In genomic region chr13:83332751-83333150, GRCh38 we compare ENCODE assay signal across 26 cellular contexts.
DNase-seq lines count a peak whose midpoint lies in the region; FAIRE-seq and TF ChIP-seq lines count a peak whose summit lies in the region.
"Had no signal": no experiment of that assay in that cellular context is flagged by ENCODE, and none has a peak within 500 bp of the region (broad histone marks: within the 10 kb centered on the region; RNA-seq: fewer than 3 reads in every experiment).

No MANE protein-coding gene starts in this region.

- H3K4me3 ChIP-seq in mammary epithelial cell (replicated peaks in 1 of 3; ENCODE audit: insufficient read depth in 1 of 3, low read depth in 2 of 3, low read length in 3 of 3) (no peak overlapping the region), kidney (ENCODE audit: low read length in 2 of 2) (no peak overlapping the region)
- H3K4me3 ChIP-seq: A549; BLaER1 treated with 17β-estradiol and CSF1 and Interleukin-3, amounts not matched to agents 10 nM and 100 nM; HAP-1 had no signal

- H3K4me3 Mint-ChIP-seq in MCF 10A (ENCODE audit: unreplicated experiment) = no peak overlapping the region
- no peak overlapping the region for H3K4me3 Mint-ChIP-seq in mesothelial cell of epicardium
- H3K4me3 Mint-ChIP-seq: CD14-positive monocyte; CD4-positive, alpha-beta T cell; CD8-positive, alpha-beta memory T cell; HFFc6 had no signal

- CTCF ChIA-PET in mammary epithelial cell (lab: Charles Lee; ENCODE audit: low non-redundant PET) = no interaction called here
- CTCF ChIA-PET in MCF 10A (lab: Yijun Ruan, JAX) = interaction anchor here (0.6 kb wide), 1 partner anchor 1240 kb away, joined by 3 read pairs; no protein-coding TSS in a partner anchor

- H3K4me1 Mint-ChIP-seq in MCF 10A (ENCODE audit: insufficient read depth, unreplicated experiment) = peaks cover 9% of the 10 kb centered on the region
- peaks cover 4% of the 10 kb centered on the region for H3K4me1 Mint-ChIP-seq in mesothelial cell of epicardium
- H3K4me1 Mint-ChIP-seq: CD14-positive monocyte; CD8-positive, alpha-beta memory T cell had no signal

- H3K4me2 ChIP-seq in mammary epithelial cell (ENCODE audit: insufficient read depth, low read depth, low read length) = peak overlapping the region; percentile 55
- H3K4me2 ChIP-seq: A549; BLaER1 treated with 17β-estradiol and CSF1 and Interleukin-3, amounts not matched to agents 10 nM and 100 nM had no signal

- H3K4me1 ChIP-seq in mammary epithelial cell (ENCODE audit: insufficient read depth, low read length) (peaks cover 8% of the 10 kb centered on the region), kidney (ENCODE audit: control insufficient read depth in 1 of 2, insufficient read depth in 1 of 2, low read depth in 1 of 2, low read length in 2 of 2) (no peaks in the 10 kb centered on the region)
- H3K4me1 ChIP-seq: A549; BE2C; BLaER1 treated with 17β-estradiol and CSF1 and Interleukin-3, amounts not matched to agents 10 nM and 100 nM; HAP-1 had no signal

- H3K36me3 Mint-ChIP-seq in MCF 10A (ENCODE audit: insufficient read depth, unreplicated experiment) = no peaks in the 10 kb centered on the region
- H3K36me3 Mint-ChIP-seq in mesothelial cell of epicardium = no peaks in the 10 kb centered on the region
- H3K36me3 Mint-ChIP-seq: CD14-positive monocyte; CD8-positive, alpha-beta memory T cell had no signal

- POLR2A ChIA-PET in MCF 10A (lab: Yijun Ruan, JAX) = interaction anchor here (0.6 kb wide), 1 partner anchor 167 kb away, joined by 3 read pairs; no protein-coding TSS in a partner anchor

- H3K36me3 ChIP-seq in mammary epithelial cell (ENCODE audit: insufficient read depth, low read length) (no peaks in the 10 kb centered on the region), kidney (ENCODE audit: control insufficient read depth in 1 of 2, insufficient read depth in 2 of 2, low read length in 2 of 2) (no peaks in the 10 kb centered on the region)
- H3K36me3 ChIP-seq: BE2C; BLaER1 treated with 17β-estradiol and CSF1 and Interleukin-3, amounts not matched to agents 10 nM and 100 nM; HAP-1 had no signal

- H4K20me1 ChIP-seq in mammary epithelial cell (ENCODE audit: insufficient read depth, low read length) = no peaks in the 10 kb centered on the region
- H4K20me1 ChIP-seq: BLaER1 treated with 17β-estradiol and CSF1 and Interleukin-3, amounts not matched to agents 10 nM and 100 nM had no signal

- TF ChIP-seq CTCF in mammary epithelial cell (conservative IDR thresholded peaks at IDR 0.05 in 1 of 2, IDR thresholded peaks at IDR 0.05 in 1 of 2; ENCODE audit: extremely low read depth in 1 of 2, insufficient read depth in 1 of 2, low read depth in 1 of 2, low read length in 2 of 2) (no peak), MCF 10A (IDR thresholded peaks at IDR 0.05; ENCODE audit: unreplicated experiment) (no peak), mesothelial cell of epicardium (IDR thresholded peaks at IDR 0.05; ENCODE audit: unreplicated experiment) (no peak), kidney (IDR thresholded peaks at IDR 0.05; ENCODE audit: borderline replicate concordance, extremely low read depth, insufficient read depth) (no peak)

- BruUV-seq in mammary epithelial cell (replicated peaks; lab: Mats Ljungman, UMichigan) (no TSS peak), MCF 10A (replicated peaks; lab: Mats Ljungman, UMichigan) (no TSS peak)

- intact Hi-C loops in mammary epithelial cell (cut with micrococcal nuclease) = no loop called here
- intact Hi-C loops in MCF 10A (cut with micrococcal nuclease) = no loop called here
- intact Hi-C loops in kidney (cut with DNase I) = no loop called here

- no peak for FAIRE-seq in kidney (lab: Jason Lieb, UNC)
- FAIRE-seq: A549, GM12891, GM18507, H54 had no signal

- H3K27ac ChIP-seq in mammary epithelial cell (ENCODE audit: insufficient read depth, low read depth, low read length) (peak overlapping the region; percentile 70), kidney (ENCODE audit: low read depth in 2 of 2, low read length in 2 of 2) (no peak overlapping the region)
- H3K27ac ChIP-seq: A549; BLaER1 treated with 17β-estradiol and CSF1 and Interleukin-3, amounts not matched to agents 10 nM and 100 nM had no signal

- no peak overlapping the region for H3K9ac ChIP-seq in mammary epithelial cell (ENCODE audit: insufficient read depth, low read length)
- H3K9ac ChIP-seq in kidney (ENCODE audit: low read length in 2 of 2) = no peak overlapping the region
- H3K9ac ChIP-seq: BLaER1 treated with 17β-estradiol and CSF1 and Interleukin-3, amounts not matched to agents 10 nM and 100 nM had no signal

- DNase-seq in mammary epithelial cell = peak; percentile 62
- no peak for DNase-seq in MCF 10A (ENCODE audit: unreplicated experiment)
- peak; percentile 99 for DNase-seq in NCI-H526 treated with DMSO at 0.1 percent for 48 hours (lab: John Stamatoyannopoulos, UW)
- peak; percentile 6 for DNase-seq in pons (ENCODE audit: low spot score)
- DNase-seq in mesothelial cell of epicardium (ENCODE audit: low spot score in 2 of 2, unreplicated experiment in 2 of 2) = no peak
- no peak for DNase-seq in kidney
- DNase-seq: 8988T; ACHN; AML-193; BE2C; Calu3; CD4-positive, alpha-beta T cell; CD8-positive, alpha-beta memory T cell; COR-L47; DMS53; DMS79 treated with DMSO at 0.1 percent for 48 hours; GF-D8; GOT3; HFFc6 had no signal

- no peak overlapping the region for H2AFZ ChIP-seq in mammary epithelial cell (ENCODE audit: low read depth, low read length)

- 22% methylated on average over 3 of the region's 3 CpGs for WGBS in mammary epithelial cell (ENCODE audit: low coverage, missing lambda C conversion rate)

- H3K79me2 ChIP-seq in mammary epithelial cell (ENCODE audit: insufficient read depth, low read length) = no peaks in the 10 kb centered on the region

- H3K27me3 Mint-ChIP-seq in MCF 10A (ENCODE audit: insufficient read depth, unreplicated experiment) = no peaks in the 10 kb centered on the region
- no peaks in the 10 kb centered on the region for H3K27me3 Mint-ChIP-seq in mesothelial cell of epicardium (ENCODE audit: low read depth)
- H3K27me3 Mint-ChIP-seq: CD4-positive, alpha-beta T cell; CD8-positive, alpha-beta memory T cell had no signal

- H3K9me3 Mint-ChIP-seq in MCF 10A (ENCODE audit: unreplicated experiment) (no peaks in the 10 kb centered on the region), mesothelial cell of epicardium (peaks cover 14% of the 10 kb centered on the region)
- H3K9me3 Mint-ChIP-seq: CD4-positive, alpha-beta T cell; HFFc6 had no signal

- H3K9me3 ChIP-seq in mammary epithelial cell (replicated peaks; ENCODE audit: insufficient read depth, low read length) (no peaks in the 10 kb centered on the region), kidney (ENCODE audit: control insufficient read depth in 1 of 2, low read length in 2 of 2) (no peaks in the 10 kb centered on the region)
- H3K9me3 ChIP-seq: A549; BE2C; BLaER1 treated with 17β-estradiol and CSF1 and Interleukin-3, amounts not matched to agents 10 nM and 100 nM; HAP-1 had no signal

- in situ Hi-C loops in mammary epithelial cell (cut with MboI; ENCODE audit: low sequenced_read_pairs in 2 of 2) = no loop called here

- no peaks in the 10 kb centered on the region for H3K27me3 ChIP-seq in mammary epithelial cell (ENCODE audit: insufficient read depth, low read length)
- H3K27me3 ChIP-seq: BE2C; BLaER1 treated with 17β-estradiol and CSF1 and Interleukin-3, amounts not matched to agents 10 nM and 100 nM had no signal

- dilution Hi-C loops in mammary epithelial cell (cut with HindIII; ENCODE audit: low sequenced_read_pairs) = no loop called here

- H3K27ac Mint-ChIP-seq in MCF 10A (ENCODE audit: low read depth, unreplicated experiment) (no peak overlapping the region), mesothelial cell of epicardium (no peak overlapping the region)
- H3K27ac Mint-ChIP-seq: CD14-positive monocyte; CD4-positive, alpha-beta T cell; CD8-positive, alpha-beta memory T cell; HFFc6 had no signal

Comparison
In these comparisons a context has a peak if more than half of its experiments do, and no peak if none do; other contexts are left out.
1. DNase-seq: peak in mammary epithelial cell (single experiment), NCI-H526 treated with DMSO at 0.1 percent for 48 hours (single experiment) and pons (single experiment); none in MCF 10A (single experiment), mesothelial cell of epicardium (0 of 2) and kidney (single experiment).